Comparison of ENCODE assay signal across 21 cellular contexts in the genomic region with DNA sequence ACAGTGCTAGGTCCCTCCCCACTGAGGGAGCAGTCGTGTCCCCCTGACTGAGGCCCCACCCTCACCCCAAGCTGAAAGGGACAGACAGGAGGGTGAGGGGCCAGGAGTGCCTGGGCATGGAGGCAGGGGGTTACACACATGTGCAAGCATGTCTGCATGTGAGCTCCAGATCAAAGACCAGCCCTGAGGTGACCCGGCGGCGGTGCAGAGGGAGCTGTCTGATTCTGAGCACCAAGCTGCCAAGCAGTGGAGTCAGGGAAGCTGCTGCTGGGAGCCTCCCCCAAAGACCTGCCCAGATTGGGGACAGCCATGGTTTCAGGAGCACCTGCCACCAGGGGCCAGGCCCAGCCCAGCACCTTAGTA. TPM values are rescaled to one million over a fixed set of nuclear protein-coding genes. Genes with fewer than 3 reads are reported as not detected.
"Had no signal": no experiment of that assay in that cellular context is flagged by ENCODE, and none has a peak within 500 bp of the region (broad histone marks: within the 10 kb centered on the region; RNA-seq: fewer than 3 reads in every experiment).

No MANE protein-coding gene starts in this region.

- DNase-seq: activated gamma-delta T cell; activated T-cell treated with anti-CD3 and anti-CD28 coated beads, Interleukin-2, amount 50 U/mL, for 24 hours; cerebellar nuclear complex; effector memory CD8-positive, alpha-beta T cell; foreskin melanocyte; kidney glomerular epithelial cell; left ventricle myocardium superior; naive thymus-derived CD8-positive, alpha-beta T cell; stimulated activated CD4-positive, alpha-beta T cell treated with anti-CD3 and anti-CD28 coated beads, Interleukin-15, amount 100 ng/mL, for 24 hours; stimulated activated CD4-positive, alpha-beta T cell treated with anti-CD3 and anti-CD28 coated beads, Interleukin-4, amount 100 ng/mL, for 1 hour; stimulated activated naive CD4-positive, alpha-beta T cell treated with Interleukin-2 at 50 U/mL for 16 hours; transverse colon had no signal

- H3K9me3 ChIP-seq: transverse colon had no signal

- H3K27ac Mint-ChIP-seq: activated naive CD8-positive, alpha-beta T cell; activated T-cell treated with anti-CD3 and anti-CD28 coated beads, Interleukin-2, amount 50 U/mL, for 24 hours; dendritic cell treated with granulocyte-macrophage colony-stimulating factor and Interleukin-4, amounts not matched to agents 40 ng/mL and 50 ng/mL, for 4 days; effector memory CD8-positive, alpha-beta T cell; memory B cell; naive thymus-derived CD8-positive, alpha-beta T cell; T-helper 2 cell treated with Interferon-gamma antibody and Interleukin-4, amounts not matched to agents 5 μg/mL and 100 μg/mL, for 36 hours had no signal

- H3K36me3 ChIP-seq: transverse colon had no signal

- H3K27ac ChIP-seq: epithelial cell of prostate, transverse colon had no signal

- H3K4me3 ChIP-seq: skin epidermis, transverse colon had no signal

- ATAC-seq: effector memory CD8-positive, alpha-beta T cell; left ventricle myocardium superior; naive thymus-derived CD8-positive, alpha-beta T cell had no signal

- H3K9me3 Mint-ChIP-seq: activated T-cell treated with anti-CD3 and anti-CD28 coated beads, Interleukin-2, amount 50 U/mL, for 24 hours; dendritic cell treated with granulocyte-macrophage colony-stimulating factor and Interleukin-4, amounts not matched to agents 40 ng/mL and 50 ng/mL, for 4 days; effector memory CD8-positive, alpha-beta T cell; memory B cell; naive thymus-derived CD8-positive, alpha-beta T cell; T-helper 2 cell treated with Interferon-gamma antibody and Interleukin-4, amounts not matched to agents 5 μg/mL and 100 μg/mL, for 36 hours had no signal

- H3K4me3 Mint-ChIP-seq: activated naive CD8-positive, alpha-beta T cell; activated T-cell treated with anti-CD3 and anti-CD28 coated beads, Interleukin-2, amount 50 U/mL, for 24 hours; dendritic cell treated with granulocyte-macrophage colony-stimulating factor and Interleukin-4, amounts not matched to agents 40 ng/mL and 50 ng/mL, for 4 days; effector memory CD8-positive, alpha-beta T cell; memory B cell; T-helper 2 cell treated with Interferon-gamma antibody and Interleukin-4, amounts not matched to agents 5 μg/mL and 100 μg/mL, for 36 hours had no signal

- H3K36me3 Mint-ChIP-seq: activated naive CD8-positive, alpha-beta T cell; brain had no signal

RNA-seq across cellular contexts. Expression of a gene that starts 5.5 kb away (rescaled TPM):
- total RNA-seq: fibroblast of lung, left ventricle myocardium superior, transverse colon had no signal
- polyA plus RNA-seq: fibroblast of lung had no signal

RNA-seq across cellular contexts. Expression of a gene that starts 20.5 kb away (rescaled TPM):
- total RNA-seq: fibroblast of lung, left ventricle myocardium superior, mucosa of gallbladder, transverse colon had no signal
- polyA plus RNA-seq: fibroblast of lung had no signal
